In the genomic region with DNA sequence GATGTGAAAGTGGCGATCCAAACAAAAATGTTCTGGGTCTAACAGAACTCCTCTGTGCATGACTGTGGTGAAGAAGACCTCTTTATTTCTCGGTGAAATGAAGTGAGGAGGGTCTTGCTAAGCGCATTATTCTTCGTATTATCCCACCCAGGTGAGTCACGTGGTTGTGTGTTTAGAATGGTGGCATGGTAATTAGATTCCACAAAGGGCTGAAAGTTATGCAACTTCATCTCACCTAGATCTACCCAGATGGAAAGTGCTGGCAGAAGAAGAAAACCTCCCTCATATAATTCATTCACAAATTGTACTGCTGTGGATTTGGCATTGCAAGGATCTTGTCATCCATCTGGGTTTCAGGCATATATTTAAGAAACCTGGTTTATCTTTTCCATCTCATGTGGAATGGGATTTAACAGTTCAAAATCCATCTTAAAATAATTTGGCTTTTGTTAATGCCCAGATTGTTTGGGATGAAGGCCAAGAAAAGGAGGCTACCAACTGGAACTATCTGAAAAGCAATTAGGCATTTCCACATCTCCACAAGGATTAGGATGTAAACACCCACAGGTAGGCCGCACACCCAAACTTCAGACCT, we compare ENCODE assay signal across 19 cellular contexts.
DNase-seq lines count a peak whose midpoint lies in the region; ATAC-seq, FAIRE-seq and TF ChIP-seq lines count a peak whose summit lies in the region.
"Had no signal": no experiment of that assay in that cellular context is flagged by ENCODE, and none has a peak within 500 bp of the region (broad histone marks: within the 10 kb centered on the region; RNA-seq: fewer than 3 reads in every experiment).

No MANE protein-coding gene starts in this region.

- H3K36me3 ChIP-seq in left ventricle myocardium inferior (no peaks in the 10 kb centered on the region), right atrium auricular region (no peaks in the 10 kb centered on the region), K562 (ENCODE audit: control insufficient read depth, insufficient read depth, low read length) (no peaks in the 10 kb centered on the region), H1 (ENCODE audit: control insufficient read depth in 2 of 4, insufficient read depth in 4 of 4, low read length in 3 of 4) (no peaks in the 10 kb centered on the region; a peak in 1 of 8 replicates), upper lobe of right lung (no peaks in the 10 kb centered on the region)
- H3K36me3 ChIP-seq: HAP-1 had no signal

- H3K4me1 ChIP-seq in left ventricle myocardium inferior (peaks cover 59% of the 10 kb centered on the region), right atrium auricular region (peaks cover 0 to 21% of the 10 kb centered on the region in 2 donors), K562 (replicated peaks in 1 of 2; ENCODE audit: control insufficient read depth in 2 of 2, insufficient read depth in 2 of 2, low read length in 2 of 2) (no peaks in the 10 kb centered on the region; a peak in 1 of 5 replicates), H1 (replicated peaks in 1 of 4; ENCODE audit: control insufficient read depth in 3 of 4, insufficient read depth in 4 of 4, low read length in 3 of 4) (peaks cover 0 to 3% (median 0%) of the 10 kb centered on the region in 4 experiments; a peak in 1 of 7 replicates), upper lobe of right lung (no peaks in the 10 kb centered on the region)
- H3K4me1 ChIP-seq: BLaER1 treated with 17β-estradiol and CSF1 and Interleukin-3, amounts not matched to agents 10 nM and 100 nM had no signal

- H3K27ac Mint-ChIP-seq in T-helper 17 cell, result no peak overlapping the region
- H3K27ac Mint-ChIP-seq: B cell had no signal

- DNase-seq in left ventricle myocardium inferior (no peak), right atrium auricular region (ENCODE audit: low spot score) (no peak), K562 (ENCODE audit: extremely low read depth in 1 of 4, low spot score in 3 of 4) (no peak), H1 (ENCODE audit: low read depth in 1 of 2, low spot score in 2 of 2) (no peak), T-helper 17 cell (no peak), NCI-H82 treated with DMSO at 0.1 percent for 48 hours (lab: John Stamatoyannopoulos, UW; ENCODE audit: unreplicated experiment) (no peak), upper lobe of right lung (no peak)
- DNase-seq: 8988T; CD8-positive, alpha-beta memory T cell; COR-L47; DMS79 treated with DMSO at 0.1 percent for 48 hours; GOT3 had no signal

- peak overlapping the region; percentile 7 for H3K27ac ChIP-seq in left ventricle myocardium inferior (replicated peaks)
- no peak overlapping the region for H3K27ac ChIP-seq in right atrium auricular region
- H3K27ac ChIP-seq in K562 (ENCODE audit: extremely low read depth, low read depth, low read length), result no peak overlapping the region
- no peak overlapping the region for H3K27ac ChIP-seq in H1 (ENCODE audit: low read depth, low read length)
- no peak overlapping the region for H3K27ac ChIP-seq in upper lobe of right lung
- H3K27ac ChIP-seq: BLaER1 treated with 17β-estradiol and CSF1 and Interleukin-3, amounts not matched to agents 10 nM and 100 nM had no signal

- H2BK12ac ChIP-seq in H1 (ENCODE audit: low read depth, low read length), result no peak overlapping the region

- H3K27me3 Mint-ChIP-seq in T-helper 17 cell, result no peaks in the 10 kb centered on the region
- H3K27me3 Mint-ChIP-seq: B cell, IgD-negative memory B cell had no signal

- peaks cover 22% of the 10 kb centered on the region for H3K4me1 Mint-ChIP-seq in T-helper 17 cell
- H3K4me1 Mint-ChIP-seq: B cell had no signal

- TF ChIP-seq RAD21 in K562 (CRISPR knock-in tag; conservative IDR thresholded peaks at IDR 0.05 in 1 of 2, IDR thresholded peaks at IDR 0.05 in 1 of 2), result no peak
- no peak for TF ChIP-seq RAD21 in H1 (IDR thresholded peaks at IDR 0.05 in 1 of 2, conservative IDR thresholded peaks at IDR 0.05 in 1 of 2; ENCODE audit: low read depth in 2 of 2, low read length in 2 of 2)

- H3K4me3 ChIP-seq in left ventricle myocardium inferior (no peak overlapping the region), right atrium auricular region (no peak overlapping the region), K562 (no peak overlapping the region), H1 (ENCODE audit: extremely low read depth in 1 of 4, insufficient read depth in 2 of 4, low read depth in 3 of 4, low read length in 4 of 4) (no peak overlapping the region), upper lobe of right lung (no peak overlapping the region)
- H3K4me3 ChIP-seq: BLaER1 treated with 17β-estradiol and CSF1 and Interleukin-3, amounts not matched to agents 10 nM and 100 nM; GM12878; HAP-1 had no signal

- no peak overlapping the region for H4K91ac ChIP-seq in H1 (replicated peaks; ENCODE audit: insufficient read length, low read length)

- H2BK20ac ChIP-seq in H1 (ENCODE audit: low read length), result no peak overlapping the region

- ATAC-seq in K562 (no peak), T-helper 17 cell (no peak), upper lobe of right lung (no peak), esophagus mucosa (no peak)
- ATAC-seq: GM12878, HepG2 had no signal

- H3K9ac ChIP-seq in K562 (ENCODE audit: insufficient read depth in 1 of 2, low read depth in 2 of 2, low read length in 2 of 2) (no peak overlapping the region), H1 (replicated peaks in 1 of 4; ENCODE audit: extremely low read depth in 1 of 4, low read depth in 3 of 4, low read length in 3 of 4) (no peak overlapping the region)
- H3K9ac ChIP-seq: BLaER1 treated with 17β-estradiol and CSF1 and Interleukin-3, amounts not matched to agents 10 nM and 100 nM had no signal

- H3K27me3 ChIP-seq in left ventricle myocardium inferior (ENCODE audit: low read depth) (no peaks in the 10 kb centered on the region), right atrium auricular region (no peaks in the 10 kb centered on the region), K562 (ENCODE audit: control insufficient read depth in 2 of 2, insufficient read depth in 2 of 2, low read length in 2 of 2) (no peaks in the 10 kb centered on the region), H1 (replicated peaks in 1 of 4; ENCODE audit: control insufficient read depth in 3 of 4, extremely low read depth in 1 of 4, insufficient read depth in 3 of 4, low read length in 3 of 4) (no peaks in the 10 kb centered on the region), upper lobe of right lung (no peaks in the 10 kb centered on the region)
- H3K27me3 ChIP-seq: BLaER1 treated with 17β-estradiol and CSF1 and Interleukin-3, amounts not matched to agents 10 nM and 100 nM had no signal

- POLR2A ChIA-PET in K562 (lab: Yijun Ruan, JAX), result no interaction called here
- POLR2A ChIA-PET in H1 (lab: Charles Lee; ENCODE audit: partially characterized antibody), result no interaction called here

- H3K36me3 Mint-ChIP-seq in T-helper 17 cell (ENCODE audit: low read depth), result peaks cover 15% of the 10 kb centered on the region

- TF ChIP-seq EP300 in K562 (IDR thresholded peaks at IDR 0.05; ENCODE audit: low read length) (no peak), H1 (IDR thresholded peaks at IDR 0.05; ENCODE audit: borderline replicate concordance in 1 of 2, low read depth in 2 of 2, low read length in 2 of 2) (no peak)

- H4K8ac ChIP-seq in H1 (ENCODE audit: extremely low read depth, insufficient read depth, low read length), result no peak overlapping the region

- no peak overlapping the region for H3K4ac ChIP-seq in H1 (replicated peaks; ENCODE audit: insufficient read length, low read depth, low read length)

- H3K23me2 ChIP-seq in H1 (ENCODE audit: low read depth, low read length), result no peaks in the 10 kb centered on the region

- intact Hi-C loops in left ventricle myocardium inferior (cut with micrococcal nuclease), result no loop called here
- intact Hi-C loops in K562 (cut with micrococcal nuclease), result no loop called here
- intact Hi-C loops in upper lobe of right lung (cut with DNase I), result no loop called here

- no peaks in the 10 kb centered on the region for H3K79me1 ChIP-seq in H1 (ENCODE audit: low read depth, low read length)

- H3K9me1 ChIP-seq in K562 (ENCODE audit: control insufficient read depth, insufficient read depth, low read length), result no peaks in the 10 kb centered on the region

- H2BK120ac ChIP-seq in H1 (replicated peaks; ENCODE audit: low read depth, low read length), result no peak overlapping the region

- no peak overlapping the region for H3K56ac ChIP-seq in H1 (replicated peaks; ENCODE audit: insufficient read length, low read depth, low read length)

- no peak for TF ChIP-seq CTCF in left ventricle myocardium inferior (IDR thresholded peaks at IDR 0.05; ENCODE audit: borderline replicate concordance)
- TF ChIP-seq CTCF in right atrium auricular region (IDR thresholded peaks at IDR 0.05), result no peak
- no peak for TF ChIP-seq CTCF in K562 (IDR thresholded peaks at IDR 0.05 in 2 of 3, conservative IDR thresholded peaks at IDR 0.05 in 1 of 3; ENCODE audit: insufficient read depth in 2 of 3, low read depth in 1 of 3, low read length in 3 of 3)
- TF ChIP-seq CTCF in H1 (IDR thresholded peaks at IDR 0.05; ENCODE audit: control extremely low read depth in 1 of 3, insufficient read depth in 1 of 3, low read depth in 1 of 3, low read length in 3 of 3), result no peak
- no peak for TF ChIP-seq CTCF in upper lobe of right lung (IDR thresholded peaks at IDR 0.05)

- BruUV-seq in K562 (replicated peaks; lab: Mats Ljungman, UMichigan), result no TSS peak

- H3K14ac ChIP-seq in H1 (ENCODE audit: insufficient read length), result no peak overlapping the region

- H3K79me2 ChIP-seq in K562 (ENCODE audit: control insufficient read depth, insufficient read depth, low read length) (no peaks in the 10 kb centered on the region), H1 (ENCODE audit: control insufficient read depth in 1 of 2, insufficient read depth in 2 of 2, low read length in 2 of 2) (no peaks in the 10 kb centered on the region)

- H4K5ac ChIP-seq in H1 (ENCODE audit: insufficient read length, low read depth, low read length), result no peak overlapping the region

- no peak overlapping the region for H3K18ac ChIP-seq in H1 (ENCODE audit: extremely low read depth, low read length)

- 7% methylated on average over 6 of the region's 6 CpGs for WGBS in K562 (ENCODE audit: insufficient coverage, low coverage, missing lambda C conversion rate)
- WGBS in H1 (ENCODE audit: extremely low coverage in 1 of 2, insufficient coverage in 1 of 2, insufficient read length in 1 of 2, insufficient replicate concordance in 2 of 2, low coverage in 1 of 2, low lambda C conversion rate in 2 of 2, missing lambda C conversion rate in 1 of 2), 2 experiments, result 90% methylated on average over 6 of the region's 6 CpGs; no CpG with 5 or more reads in 1 of the 2 experiments

- FAIRE-seq in K562 (lab: Jason Lieb, UNC) (no peak), H1 (lab: Jason Lieb, UNC) (no peak)
- FAIRE-seq: GM12878, HepG2 had no signal

- H3K9me3 ChIP-seq in left ventricle myocardium inferior (replicated peaks) (no peaks in the 10 kb centered on the region), right atrium auricular region (no peaks in the 10 kb centered on the region), K562 (replicated peaks; ENCODE audit: control insufficient read depth, insufficient read depth, low read depth, low read length) (no peaks in the 10 kb centered on the region), H1 (ENCODE audit: insufficient read depth in 2 of 2, low read depth in 1 of 2, low read length in 1 of 2) (no peaks in the 10 kb centered on the region), T-helper 17 cell (ENCODE audit: control insufficient read depth, low read length, poor library complexity, severe bottlenecking) (no peaks in the 10 kb centered on the region), upper lobe of right lung (no peaks in the 10 kb centered on the region)
- H3K9me3 ChIP-seq: HAP-1 had no signal

- H3K23ac ChIP-seq in H1 (ENCODE audit: insufficient read length), result no peak overlapping the region

- CTCF ChIA-PET in K562 (lab: Yijun Ruan, JAX; ENCODE audit: low intra/inter-chr PET ratio) (no interaction called here), H1 (lab: Charles Lee; ENCODE audit: partially characterized antibody) (no interaction called here)

- in situ Hi-C loops in K562 (cut with MboI), result no loop called here

- no peak overlapping the region for H2BK5ac ChIP-seq in H1 (ENCODE audit: low read depth, low read length)

- no peak overlapping the region for H2AK5ac ChIP-seq in H1 (ENCODE audit: low read depth, low read length)

- H2AFZ ChIP-seq in K562 (ENCODE audit: low read depth, low read length) (peak overlapping the region; percentile 35; the same call in 1 of the 2 replicates), H1 (ENCODE audit: low read length) (no peak overlapping the region)

- no peaks in the 10 kb centered on the region for H4K20me1 ChIP-seq in K562 (replicated peaks; ENCODE audit: control insufficient read depth, insufficient read depth, low read length)
- H4K20me1 ChIP-seq in H1 (replicated peaks in 1 of 2; ENCODE audit: control insufficient read depth in 1 of 2, insufficient read depth in 2 of 2, low read length in 2 of 2), result no peaks in the 10 kb centered on the region

- TF ChIP-seq POLR2A in K562 (conservative IDR thresholded peaks at IDR 0.05), result no peak
- TF ChIP-seq POLR2A in H1 (IDR thresholded peaks at IDR 0.05; ENCODE audit: control extremely low read depth in 1 of 2, low read depth in 2 of 2, low read length in 2 of 2), result no peak

- no peak overlapping the region for H3K4me2 ChIP-seq in K562 (ENCODE audit: insufficient read depth, low read length)
- no peak overlapping the region; a peak in 1 of 4 replicates for H3K4me2 ChIP-seq in H1 (ENCODE audit: insufficient read depth in 1 of 2, low read depth in 2 of 2, low read length in 2 of 2)
- H3K4me2 ChIP-seq: BLaER1 treated with 17β-estradiol and CSF1 and Interleukin-3, amounts not matched to agents 10 nM and 100 nM had no signal

- H2BK15ac ChIP-seq in H1 (ENCODE audit: low read length), result no peak overlapping the region

- no peak overlapping the region for H3K4me3 Mint-ChIP-seq in T-helper 17 cell
- H3K4me3 Mint-ChIP-seq: B cell; CD8-positive, alpha-beta memory T cell; IgD-negative memory B cell had no signal
